Comparison of ENCODE assay signal across 23 cellular contexts in the genomic region with DNA sequence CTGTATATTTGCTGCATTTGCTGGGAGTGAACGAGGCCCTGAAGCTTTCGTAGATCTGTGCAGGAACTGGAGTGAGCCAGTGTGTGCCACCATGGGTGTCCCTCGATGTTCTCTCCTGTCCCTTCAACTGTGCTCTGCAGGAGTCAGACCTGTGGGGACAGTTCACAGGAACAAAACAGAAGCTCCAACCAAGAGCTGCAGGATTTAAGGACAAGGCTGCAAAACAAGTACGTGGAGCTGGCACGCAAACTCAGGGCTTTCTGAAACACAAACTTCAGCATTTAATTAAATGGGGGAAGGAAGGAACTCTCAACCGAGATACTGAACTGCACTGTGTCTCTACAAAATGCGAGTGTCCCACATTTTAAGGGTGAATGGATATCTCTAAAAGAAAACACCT. TPM values are rescaled to one million over a fixed set of nuclear protein-coding genes. Genes with fewer than 3 reads are reported as not detected.
DNase-seq lines count a peak whose midpoint lies in the region; ATAC-seq, FAIRE-seq and TF ChIP-seq lines count a peak whose summit lies in the region.
"Had no signal": no experiment of that assay in that cellular context is flagged by ENCODE, and none has a peak within 500 bp of the region (broad histone marks: within the 10 kb centered on the region; RNA-seq: fewer than 3 reads in every experiment).

No MANE protein-coding gene starts in this region.

- H3K4me1 Mint-ChIP-seq in nephron progenitor cell, result peaks cover 22% of the 10 kb centered on the region
- no peaks in the 10 kb centered on the region for H3K4me1 Mint-ChIP-seq in immature natural killer cell
- H3K4me1 Mint-ChIP-seq: activated CD4-positive, alpha-beta T cell treated with anti-CD3 and anti-CD28 coated beads, Interleukin-2, amount 10 ng/mL, durations not matched to agents 7 days and 5 days had no signal

- H2BK120ac ChIP-seq in H1 (replicated peaks; ENCODE audit: low read depth, low read length), result no peak overlapping the region

- no peak overlapping the region for H3K14ac ChIP-seq in H1 (ENCODE audit: insufficient read length)

- H4K8ac ChIP-seq in H1 (ENCODE audit: extremely low read depth, insufficient read depth, low read length), result no peak overlapping the region

- H3K9me3 Mint-ChIP-seq in nephron progenitor cell, result peaks cover under 1% of the 10 kb centered on the region
- peaks cover 4 to 8% (median 6%) of the 10 kb centered on the region in 6 donors for H3K9me3 Mint-ChIP-seq in immature natural killer cell
- H3K9me3 Mint-ChIP-seq: activated CD4-positive, alpha-beta T cell treated with anti-CD3 and anti-CD28 coated beads, Interleukin-2, amount 10 ng/mL, durations not matched to agents 7 days and 5 days; activated naive CD4-positive, alpha-beta T cell treated with anti-CD3 and anti-CD28 coated beads for 36 hours; dendritic cell treated with granulocyte-macrophage colony-stimulating factor and Interleukin-4, amounts not matched to agents 40 ng/mL and 50 ng/mL, for 4 days; T-helper 2 cell treated with Interferon-gamma antibody and Interleukin-4, amounts not matched to agents 5 μg/mL and 100 μg/mL, for 36 hours had no signal

- H2BK5ac ChIP-seq in H1 (ENCODE audit: low read depth, low read length), result peak overlapping the region; percentile 4; the same call in 1 of the 2 replicates

- TF ChIP-seq POLR2A in H1 (IDR thresholded peaks at IDR 0.05; ENCODE audit: control extremely low read depth in 1 of 2, low read depth in 2 of 2, low read length in 2 of 2), result no peak

- H3K4me3 ChIP-seq in H1 (ENCODE audit: extremely low read depth in 1 of 4, insufficient read depth in 2 of 4, low read depth in 3 of 4, low read length in 4 of 4), result no peak overlapping the region
- H3K4me3 ChIP-seq in colonic mucosa, result no peak overlapping the region
- H3K4me3 ChIP-seq: cardiac muscle cell, lower lobe of right lung, testis had no signal

- H3K79me2 ChIP-seq in H1 (ENCODE audit: control insufficient read depth in 1 of 2, insufficient read depth in 2 of 2, low read length in 2 of 2), result peaks cover 4 to 87% of the 10 kb centered on the region in 2 experiments

- H2BK12ac ChIP-seq in H1 (ENCODE audit: low read depth, low read length), result no peak overlapping the region

- H3K27me3 Mint-ChIP-seq in nephron progenitor cell (ENCODE audit: low read depth, poor library complexity), result peaks cover 3% of the 10 kb centered on the region
- peaks cover 0 to 2% (median 0%) of the 10 kb centered on the region in 3 donors for H3K27me3 Mint-ChIP-seq in immature natural killer cell (ENCODE audit: low read depth in 3 of 3)
- H3K27me3 Mint-ChIP-seq: activated CD4-positive, alpha-beta T cell treated with anti-CD3 and anti-CD28 coated beads, Interleukin-2, amount 10 ng/mL, durations not matched to agents 7 days and 5 days; dendritic cell treated with granulocyte-macrophage colony-stimulating factor and Interleukin-4, amounts not matched to agents 40 ng/mL and 50 ng/mL, for 4 days had no signal

- H3K36me3 ChIP-seq in H1 (ENCODE audit: control insufficient read depth in 2 of 4, insufficient read depth in 4 of 4, low read length in 3 of 4) (peaks cover 0 to 3% (median 1%) of the 10 kb centered on the region in 4 experiments; a peak in 2 of 8 replicates), colonic mucosa (no peaks in the 10 kb centered on the region)
- H3K36me3 ChIP-seq: cardiac muscle cell, lower lobe of right lung had no signal

- H3K18ac ChIP-seq in H1 (ENCODE audit: extremely low read depth, low read length), result no peak overlapping the region

- no peaks in the 10 kb centered on the region for H3K23me2 ChIP-seq in H1 (ENCODE audit: low read depth, low read length)

- H3K27ac Mint-ChIP-seq in nephron progenitor cell (peak overlapping the region; percentile 26), immature natural killer cell (no peak overlapping the region)
- H3K27ac Mint-ChIP-seq: activated CD4-positive, alpha-beta T cell treated with anti-CD3 and anti-CD28 coated beads, Interleukin-2, amount 10 ng/mL, durations not matched to agents 7 days and 5 days; activated naive CD4-positive, alpha-beta T cell treated with anti-CD3 and anti-CD28 coated beads for 36 hours; dendritic cell treated with granulocyte-macrophage colony-stimulating factor and Interleukin-4, amounts not matched to agents 40 ng/mL and 50 ng/mL, for 4 days; T-helper 2 cell treated with Interferon-gamma antibody and Interleukin-4, amounts not matched to agents 5 μg/mL and 100 μg/mL, for 36 hours had no signal

- H3K9ac ChIP-seq in H1 (replicated peaks in 1 of 4; ENCODE audit: extremely low read depth in 1 of 4, low read depth in 3 of 4, low read length in 3 of 4) (peak overlapping the region in 1 of 4 experiments; percentile 40; a peak in 1 of 7 replicates), colonic mucosa (ENCODE audit: low read depth in 2 of 2, low read length in 2 of 2) (no peak overlapping the region)

- no peak overlapping the region for H3K56ac ChIP-seq in H1 (replicated peaks; ENCODE audit: insufficient read length, low read depth, low read length)

- H3K4me3 Mint-ChIP-seq in nephron progenitor cell, result no peak overlapping the region
- H3K4me3 Mint-ChIP-seq in immature natural killer cell, result no peak overlapping the region
- H3K4me3 Mint-ChIP-seq: activated CD4-positive, alpha-beta T cell treated with anti-CD3 and anti-CD28 coated beads, Interleukin-2, amount 10 ng/mL, durations not matched to agents 7 days and 5 days; activated naive CD4-positive, alpha-beta T cell treated with anti-CD3 and anti-CD28 coated beads for 36 hours; CD14-positive monocyte; dendritic cell treated with granulocyte-macrophage colony-stimulating factor and Interleukin-4, amounts not matched to agents 40 ng/mL and 50 ng/mL, for 4 days; T-helper 2 cell treated with Interferon-gamma antibody and Interleukin-4, amounts not matched to agents 5 μg/mL and 100 μg/mL, for 36 hours had no signal

- FAIRE-seq in H1 (lab: Jason Lieb, UNC), result no peak
- FAIRE-seq: kidney had no signal

- 88% methylated on average over 7 of the region's 7 CpGs; no CpG with 5 or more reads in 1 of the 2 experiments for WGBS in H1 (ENCODE audit: extremely low coverage in 1 of 2, insufficient coverage in 1 of 2, insufficient read length in 1 of 2, insufficient replicate concordance in 2 of 2, low coverage in 1 of 2, low lambda C conversion rate in 2 of 2, missing lambda C conversion rate in 1 of 2), 2 experiments

- H4K20me1 ChIP-seq in H1 (replicated peaks in 1 of 2; ENCODE audit: control insufficient read depth in 1 of 2, insufficient read depth in 2 of 2, low read length in 2 of 2), result peaks cover 10% of the 10 kb centered on the region in 2 experiments

- ATAC-seq in GM18517 (IDR thresholded peaks at IDR 0.05; ENCODE audit: unreplicated experiment) (no peak), HG03025 (IDR thresholded peaks at IDR 0.05; ENCODE audit: low FRiP score, unreplicated experiment) (no peak)
- ATAC-seq: lower lobe of right lung, SK-N-SH treated with all-trans-retinoic acid at 6 μM for 48 hours had no signal

- H2AFZ ChIP-seq in H1 (ENCODE audit: low read length), result no peak overlapping the region

- H2AK5ac ChIP-seq in H1 (ENCODE audit: low read depth, low read length), result no peak overlapping the region

- no peak overlapping the region for H3K4me2 ChIP-seq in H1 (ENCODE audit: insufficient read depth in 1 of 2, low read depth in 2 of 2, low read length in 2 of 2)

- no peak overlapping the region for H2BK20ac ChIP-seq in H1 (ENCODE audit: low read length)

- no peak for TF ChIP-seq RAD21 in H1 (IDR thresholded peaks at IDR 0.05 in 1 of 2, conservative IDR thresholded peaks at IDR 0.05 in 1 of 2; ENCODE audit: low read depth in 2 of 2, low read length in 2 of 2)

- H3K4ac ChIP-seq in H1 (replicated peaks; ENCODE audit: insufficient read length, low read depth, low read length), result no peak overlapping the region

- H3K27me3 ChIP-seq in H1 (replicated peaks in 1 of 4; ENCODE audit: control insufficient read depth in 3 of 4, extremely low read depth in 1 of 4, insufficient read depth in 3 of 4, low read length in 3 of 4) (no peaks in the 10 kb centered on the region), colonic mucosa (no peaks in the 10 kb centered on the region)
- H3K27me3 ChIP-seq: cardiac muscle cell, testis had no signal

- H3K79me1 ChIP-seq in H1 (ENCODE audit: low read depth, low read length), result peaks cover 6% of the 10 kb centered on the region; the same call in 1 of the 2 replicates

- H3K4me1 ChIP-seq in H1 (replicated peaks in 1 of 4; ENCODE audit: control insufficient read depth in 3 of 4, insufficient read depth in 4 of 4, low read length in 3 of 4) (peaks cover 0 to 3% (median 2%) of the 10 kb centered on the region in 4 experiments; a peak in 3 of 7 replicates), colonic mucosa (no peaks in the 10 kb centered on the region)
- H3K4me1 ChIP-seq: lower lobe of right lung, testis had no signal

- DNase-seq in G401 (ENCODE audit: low spot score) (peak; percentile 59), NCI-H1417 treated with DMSO at 0.1 percent for 48 hours (lab: John Stamatoyannopoulos, UW) (peak; percentile 34), H1 (ENCODE audit: low read depth in 1 of 2, low spot score in 2 of 2) (peak in 1 of 2 experiments; percentile 44), nephron progenitor cell (no peak), immature natural killer cell (no peak), colonic mucosa (no peak)
- DNase-seq: activated CD4-positive, alpha-beta T cell treated with anti-CD3 and anti-CD28 coated beads, Interleukin-2, amount 10 ng/mL, durations not matched to agents 7 days and 5 days; activated naive CD4-positive, alpha-beta T cell treated with anti-CD3 and anti-CD28 coated beads for 36 hours; amniotic stem cell; Kasumi-1; kidney; lower lobe of right lung; NCI-H187; stimulated activated naive CD4-positive, alpha-beta T cell; testis had no signal

- POLR2A ChIA-PET in H1 (lab: Charles Lee; ENCODE audit: partially characterized antibody), result interaction anchor here (0.6 to 1.1 kb wide), 2 partner anchors 9 to 255 kb away, joined by 3 to 5 read pairs; no protein-coding TSS in a partner anchor

- H3K36me3 Mint-ChIP-seq in nephron progenitor cell (ENCODE audit: low read depth) (peaks cover 67% of the 10 kb centered on the region), immature natural killer cell (no peaks in the 10 kb centered on the region)

- in situ Hi-C loops in G401 (cut with HindIII; ENCODE audit: low sequenced_read_pairs), result no loop called here

- H3K23ac ChIP-seq in H1 (ENCODE audit: insufficient read length), result no peak overlapping the region

- CTCF ChIA-PET in H1 (lab: Charles Lee; ENCODE audit: partially characterized antibody), result no interaction called here

- intact Hi-C loops in colonic mucosa (cut with DNase I), result no loop called here

- no peak overlapping the region for H3K27ac ChIP-seq in H1 (ENCODE audit: low read depth, low read length)
- no peak overlapping the region for H3K27ac ChIP-seq in colonic mucosa
- H3K27ac ChIP-seq: cardiac muscle cell, lower lobe of right lung, RWPE1, testis had no signal

- TF ChIP-seq CTCF in H1 (IDR thresholded peaks at IDR 0.05; ENCODE audit: control extremely low read depth in 1 of 3, insufficient read depth in 1 of 3, low read depth in 1 of 3, low read length in 3 of 3) (no peak), nephron progenitor cell (IDR thresholded peaks at IDR 0.05) (no peak), colonic mucosa (IDR thresholded peaks at IDR 0.05) (no peak)

- no peak overlapping the region for H2BK15ac ChIP-seq in H1 (ENCODE audit: low read length)

- no peaks in the 10 kb centered on the region for H3K9me3 ChIP-seq in H1 (ENCODE audit: insufficient read depth in 2 of 2, low read depth in 1 of 2, low read length in 1 of 2)
- no peaks in the 10 kb centered on the region for H3K9me3 ChIP-seq in colonic mucosa
- H3K9me3 ChIP-seq: lower lobe of right lung, testis had no signal

- TF ChIP-seq EP300 in H1 (IDR thresholded peaks at IDR 0.05; ENCODE audit: borderline replicate concordance in 1 of 2, low read depth in 2 of 2, low read length in 2 of 2), result no peak

- H4K91ac ChIP-seq in H1 (replicated peaks; ENCODE audit: insufficient read length, low read length), result no peak overlapping the region

- no peak overlapping the region for H4K5ac ChIP-seq in H1 (ENCODE audit: insufficient read length, low read depth, low read length)

RNA-seq across cellular contexts. Expression of a gene that starts 24.2 kb away (rescaled TPM):
- total RNA-seq in G401 (2014; rRNA removed; shearing (Covaris generic)), result not detected in 2 replicates
- total RNA-seq in H1 (2021; fragmentation: NEBNext Ultra II Directional; extraction: Animal tissue kit (Norgen Biotek cat#: 25700)), result 95.2 and 97.7 TPM in 2 replicates
- polyA plus RNA-seq in H1 (2011; rRNA removed), result 66.2 and 104 TPM in 2 replicates
- 91.7 TPM for polyA plus RNA-seq in H1 (2011; cell fraction: cytosol; rRNA removed)
- 24.6 TPM for polyA plus RNA-seq in H1 (2011; cell fraction: nucleus; rRNA removed)
- polyA plus RNA-seq in H1 (2012, experiment 1 of 2), result 70.7 to 85.8 TPM (median 73.4 TPM) in 4 replicates
- 56.0 TPM for polyA plus RNA-seq in H1 (2012, experiment 2 of 2)
- polyA plus RNA-seq in H1 (2013, experiment 1 of 2), result 163 TPM
- polyA plus RNA-seq in H1 (2013, experiment 2 of 2), result 165 TPM
- 11.9 and 14.6 TPM in 2 replicates for polyA minus RNA-seq in H1 (2011; rRNA and poly(A)+ RNA removed)
- polyA minus RNA-seq in H1 (2011; cell fraction: cytosol; rRNA and poly(A)+ RNA removed), result 30.3 TPM
- polyA minus RNA-seq in H1 (2011; cell fraction: nucleus; rRNA and poly(A)+ RNA removed), result 21.8 TPM
- polyA plus RNA-seq in immature natural killer cell, result 1 to 10 TPM; 1.6 to 7.2 (median 5.3) TPM
- 1 to 10 TPM; 4.2 to 5.5 TPM for total RNA-seq in colonic mucosa

Comparison
In these comparisons a context has a peak if more than half of its experiments do, and no peak if none do; other contexts are left out.
1. DNase-seq: peak in G401 (single experiment) and NCI-H1417 treated with DMSO at 0.1 percent for 48 hours (single experiment); none in nephron progenitor cell (single experiment), immature natural killer cell (0 of 3) and colonic mucosa (single experiment).
2. RNA of a gene that starts 24.2 kb away (total RNA-seq): 95.2 to 97.7 TPM in H1; 4.2 to 5.5 TPM in colonic mucosa and not detected in G401; every median in the first group is over 10 times any median in the second.